Comparison of ENCODE assay signal across 1 cellular context in the genomic region with DNA sequence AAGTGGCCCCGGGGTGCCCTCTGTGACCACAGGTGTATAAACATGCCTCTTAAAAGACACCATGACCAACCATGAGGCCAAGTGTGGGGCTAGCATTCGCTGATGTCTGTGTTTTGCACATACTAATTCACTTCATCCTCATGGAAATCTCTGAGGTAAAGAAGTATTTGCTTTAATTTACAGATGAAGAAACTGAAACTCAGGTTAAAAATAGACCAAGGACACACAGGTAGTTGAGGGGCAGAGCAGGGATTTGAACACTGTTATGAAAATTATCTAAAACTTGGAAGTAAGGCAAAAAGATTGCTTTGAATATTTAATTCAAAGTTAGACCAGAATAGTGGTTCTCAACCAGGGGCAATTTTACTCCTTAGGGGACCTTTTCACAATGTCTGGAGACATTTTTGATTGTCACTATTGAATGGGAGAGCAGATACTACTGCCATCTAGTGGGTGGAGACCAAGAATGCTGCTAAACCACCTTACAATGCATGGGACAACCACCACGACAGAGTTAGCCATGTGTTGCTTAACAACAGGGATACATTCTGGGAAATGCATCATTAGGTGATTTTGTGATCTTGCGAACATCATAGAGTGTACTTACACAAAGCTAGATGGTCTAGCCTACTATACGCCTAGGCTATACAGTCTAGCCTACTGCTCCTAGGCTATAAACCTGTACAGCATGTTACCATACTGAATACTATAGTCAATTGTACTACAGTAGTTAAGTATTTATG.
A peak's percentile ranks its signal among the peaks of the same experiment; 100 is the strongest.
TF ChIP-seq lines count a peak whose summit lies in the region.

No MANE protein-coding gene starts in this region.

TF ChIP-seq in H1, 55 proteins besides CTCF, POLR2A, EP300 and RAD21 (continued from another document):
- TF ChIP-seq FOSL1 (IDR thresholded peaks at IDR 0.05; ENCODE audit: insufficient read depth, low read depth, low read length) (no peak), CEBPB (IDR thresholded peaks at IDR 0.05; ENCODE audit: low read depth, low read length) (peak; percentile 79), YY1 (IDR thresholded peaks at IDR 0.05; ENCODE audit: low read depth, low read length) (peak; percentile 51; the same call in 1 of the 2 replicates)
- TF ChIP-seq, protein P1, sequence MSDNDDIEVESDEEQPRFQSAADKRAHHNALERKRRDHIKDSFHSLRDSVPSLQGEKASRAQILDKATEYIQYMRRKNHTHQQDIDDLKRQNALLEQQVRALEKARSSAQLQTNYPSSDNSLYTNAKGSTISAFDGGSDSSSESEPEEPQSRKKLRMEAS (IDR thresholded peaks at IDR 0.05) = 0 out of 2 replicates have a peak, but pooled peaks have one; percentile 27
